8 cellular contexts compared by ENCODE assay signal in the genomic region with DNA sequence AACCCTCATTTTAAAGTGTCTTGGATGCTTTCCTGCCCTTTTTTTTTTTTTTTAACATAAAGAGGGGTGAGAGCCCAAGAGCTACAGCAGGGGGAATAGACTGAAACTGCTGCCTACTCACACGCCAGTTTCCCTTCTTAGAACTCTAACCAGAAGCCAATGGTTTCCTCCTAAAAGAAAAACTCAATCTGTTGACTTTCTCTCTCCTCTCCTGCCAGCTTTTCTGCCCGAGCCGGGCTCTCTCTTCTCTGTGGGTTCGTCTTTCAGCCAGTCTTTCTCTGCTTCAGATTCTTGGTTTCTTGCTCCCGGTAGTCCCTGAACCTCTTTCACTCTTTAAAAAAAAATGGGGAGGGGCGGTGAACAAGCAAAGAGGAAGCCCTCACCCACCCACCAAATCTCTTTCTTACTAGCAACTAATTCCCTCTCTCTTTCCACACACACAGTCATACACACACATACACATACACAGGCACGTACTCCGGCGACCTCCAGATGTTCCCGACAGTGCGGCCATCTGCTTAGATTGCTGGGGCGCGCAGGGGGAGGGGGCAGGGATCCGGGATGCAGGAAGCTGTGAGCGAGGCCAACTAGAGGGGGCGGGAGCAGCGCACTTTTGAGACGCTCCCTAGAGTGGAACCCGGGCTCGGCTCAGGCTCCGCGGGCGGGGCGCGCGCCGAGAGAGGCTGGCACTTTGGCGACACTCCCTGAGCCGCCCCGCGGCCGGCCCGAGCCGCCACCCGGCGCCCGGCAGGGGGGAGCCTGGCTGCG. TPM values are rescaled to one million over a fixed set of nuclear protein-coding genes. Genes with fewer than 3 reads are reported as not detected.
DNase-seq lines count a peak whose midpoint lies in the region; ATAC-seq and TF ChIP-seq lines count a peak whose summit lies in the region.

No MANE protein-coding gene starts in this region.

- intact Hi-C loops in CD14-positive monocyte (cut with micrococcal nuclease) = no loop called here
- intact Hi-C loops in mucosa of descending colon (cut with DNase I, micrococcal nuclease) = no loop called here

- H3K9me3 Mint-ChIP-seq in CD14-positive monocyte (peaks cover 0 to 22% (median 5%) of the 10 kb centered on the region in 7 donors), H9 (peaks cover 13 to 20% of the 10 kb centered on the region in 2 experiments)
- H3K9me3 Mint-ChIP-seq in activated CD8-positive, alpha-beta T cell treated with anti-CD3 and anti-CD28 coated beads, Interleukin-2, amount 10 ng/mL, durations not matched to agents 7 days and 5 days (ENCODE audit: insufficient read depth) = peaks cover 4% of the 10 kb centered on the region
- H3K9me3 Mint-ChIP-seq in stimulated activated naive CD8-positive, alpha-beta T cell treated with anti-CD3 and anti-CD28 coated beads, Interleukin-15, amount 100 ng/mL, for 72 hours = peaks cover 0 to under 1% of the 10 kb centered on the region in 2 donors

- H3K36me3 ChIP-seq in mucosa of descending colon (ENCODE audit: low read depth) = no peaks in the 10 kb centered on the region

- no peak overlapping the region for H3K56ac ChIP-seq in H9 (ENCODE audit: insufficient read length, low read depth, low read length)

- H3K4ac ChIP-seq in H9 (ENCODE audit: low read depth, low read length) = no peak overlapping the region

- H3K27me3 Mint-ChIP-seq in CD14-positive monocyte (ENCODE audit: low read depth in 3 of 3) (peaks cover 69 to 91% (median 87%) of the 10 kb centered on the region in 3 donors), H9 (ENCODE audit: low read depth) (peaks cover 8% of the 10 kb centered on the region)
- peaks cover 54% of the 10 kb centered on the region for H3K27me3 Mint-ChIP-seq in activated CD8-positive, alpha-beta T cell treated with anti-CD3 and anti-CD28 coated beads, Interleukin-2, amount 10 ng/mL, durations not matched to agents 7 days and 5 days (ENCODE audit: low read depth)
- peaks cover 61% of the 10 kb centered on the region for H3K27me3 Mint-ChIP-seq in stimulated activated naive CD8-positive, alpha-beta T cell treated with anti-CD3 and anti-CD28 coated beads, Interleukin-15, amount 100 ng/mL, for 72 hours

- peak; percentile 81 for ATAC-seq in activated CD8-positive, alpha-beta T cell treated with anti-CD3 and anti-CD28 coated beads, Interleukin-2, amount 10 ng/mL, durations not matched to agents 7 days and 5 days
- ATAC-seq in esophagus mucosa = peak; percentile 75
- ATAC-seq in mucosa of descending colon = peak; percentile 81
- peak; percentile 87 for ATAC-seq in stimulated activated naive CD8-positive, alpha-beta T cell treated with anti-CD3 and anti-CD28 coated beads, Interleukin-15, amount 100 ng/mL, for 72 hours
- no peak for ATAC-seq in HG02610 (IDR thresholded peaks at IDR 0.05; ENCODE audit: unreplicated experiment)

- H3K36me3 Mint-ChIP-seq in CD14-positive monocyte = peaks cover 0 to 11% of the 10 kb centered on the region in 2 donors
- H3K36me3 Mint-ChIP-seq in H9 (ENCODE audit: insufficient read depth in 1 of 3, low read depth in 3 of 3) = peaks cover 19 to 32% (median 30%) of the 10 kb centered on the region in 3 experiments
- H3K36me3 Mint-ChIP-seq in activated CD8-positive, alpha-beta T cell treated with anti-CD3 and anti-CD28 coated beads, Interleukin-2, amount 10 ng/mL, durations not matched to agents 7 days and 5 days (ENCODE audit: low read depth) = peaks cover 10% of the 10 kb centered on the region

- H3K79me2 ChIP-seq in H9 (ENCODE audit: insufficient read depth, low read length) = peaks cover 29% of the 10 kb centered on the region; the same call in 1 of the 2 replicates

- H2BK12ac ChIP-seq in H9 (ENCODE audit: insufficient read length, low read depth, low read length) = no peak overlapping the region

- no peak overlapping the region for H2BK20ac ChIP-seq in H9 (ENCODE audit: low read depth, low read length, poor library complexity, severe bottlenecking)

- peaks cover 9% of the 10 kb centered on the region for H3K4me1 Mint-ChIP-seq in CD14-positive monocyte
- peaks cover 55 to 58% of the 10 kb centered on the region in 2 experiments for H3K4me1 Mint-ChIP-seq in H9
- H3K4me1 Mint-ChIP-seq in activated CD8-positive, alpha-beta T cell treated with anti-CD3 and anti-CD28 coated beads, Interleukin-2, amount 10 ng/mL, durations not matched to agents 7 days and 5 days (ENCODE audit: low read depth) = peaks cover 24% of the 10 kb centered on the region
- peaks cover 47% of the 10 kb centered on the region for H3K4me1 Mint-ChIP-seq in stimulated activated naive CD8-positive, alpha-beta T cell treated with anti-CD3 and anti-CD28 coated beads, Interleukin-15, amount 100 ng/mL, for 72 hours

- H2BK120ac ChIP-seq in H9 (ENCODE audit: low read depth, low read length, poor library complexity, severe bottlenecking) = no peak overlapping the region

- no peak overlapping the region for H4K91ac ChIP-seq in H9 (ENCODE audit: insufficient read length, low read depth, low read length)

- no peak overlapping the region; the same call in 1 of the 2 replicates for H2BK15ac ChIP-seq in H9 (ENCODE audit: low read depth, low read length)

- POLR2A ChIA-PET in activated CD8-positive, alpha-beta T cell treated with anti-CD3 and anti-CD28 coated beads, Interleukin-2, amount 10 ng/mL, durations not matched to agents 7 days and 5 days (lab: Charles Lee) = no interaction called here

- H3K23ac ChIP-seq in H9 (ENCODE audit: insufficient read length, low read depth, low read length) = no peak overlapping the region

- H3K18ac ChIP-seq in H9 (ENCODE audit: insufficient read length, low read depth, low read length) = peak overlapping the region; percentile 85

- WGBS in H9 (ENCODE audit: extremely low coverage, insufficient read length, low lambda C conversion rate) = no CpG with 5 or more reads among the region's 38 CpGs

- no peak overlapping the region for H2AFZ ChIP-seq in H9 (ENCODE audit: low read length)

- no peak for TF ChIP-seq CTCF in CD14-positive monocyte (IDR thresholded peaks at IDR 0.05)
- no peak for TF ChIP-seq CTCF in H9 (conservative IDR thresholded peaks at IDR 0.05)
- TF ChIP-seq CTCF in mucosa of descending colon (IDR thresholded peaks at IDR 0.05) = no peak

- H3K27me3 ChIP-seq in H9 (ENCODE audit: insufficient read depth, low read length) = no peaks in the 10 kb centered on the region

- no peak overlapping the region for H3T11ph ChIP-seq in H9 (ENCODE audit: low read length)

- H3K9me3 ChIP-seq in H9 (ENCODE audit: control insufficient read depth, low read depth, low read length) (no peaks in the 10 kb centered on the region), mucosa of descending colon (no peaks in the 10 kb centered on the region)

- no peak for DNase-seq in CD14-positive monocyte (ENCODE audit: low spot score)
- DNase-seq in H9 = peak; percentile 95
- peak; percentile 90 for DNase-seq in NCI-H2227 treated with DMSO at 0.1 percent for 48 hours (lab: John Stamatoyannopoulos, UW)
- peak; percentile 83 for DNase-seq in activated CD8-positive, alpha-beta T cell treated with anti-CD3 and anti-CD28 coated beads, Interleukin-2, amount 10 ng/mL, durations not matched to agents 7 days and 5 days
- DNase-seq in mucosa of descending colon = peak; percentile 85 to 94 (median 93)
- DNase-seq in stimulated activated naive CD8-positive, alpha-beta T cell treated with anti-CD3 and anti-CD28 coated beads, Interleukin-15, amount 100 ng/mL, for 72 hours = peak; percentile 70 to 74

- no peak overlapping the region for H3K27ac ChIP-seq in H9 (ENCODE audit: insufficient read length, low read depth, low read length)

- H4K5ac ChIP-seq in H9 (ENCODE audit: insufficient read length, low read depth, low read length) = no peak overlapping the region

- H3K27ac Mint-ChIP-seq in CD14-positive monocyte (peak overlapping the region in 1 of 7 donors; percentile 41), H9 (peak overlapping the region; percentile 86 to 98 (median 97))
- peak overlapping the region; percentile 93 for H3K27ac Mint-ChIP-seq in activated CD8-positive, alpha-beta T cell treated with anti-CD3 and anti-CD28 coated beads, Interleukin-2, amount 10 ng/mL, durations not matched to agents 7 days and 5 days
- peak overlapping the region; percentile 2 to 29 for H3K27ac Mint-ChIP-seq in stimulated activated naive CD8-positive, alpha-beta T cell treated with anti-CD3 and anti-CD28 coated beads, Interleukin-15, amount 100 ng/mL, for 72 hours

- no peaks in the 10 kb centered on the region for H4K20me1 ChIP-seq in H9 (ENCODE audit: control insufficient read depth, insufficient read depth, insufficient read length)

- H3K4me3 Mint-ChIP-seq in CD14-positive monocyte (peak overlapping the region; percentile 64 to 91), H9 (peak overlapping the region; percentile 80 to 88)
- H3K4me3 Mint-ChIP-seq in activated CD8-positive, alpha-beta T cell treated with anti-CD3 and anti-CD28 coated beads, Interleukin-2, amount 10 ng/mL, durations not matched to agents 7 days and 5 days = peak overlapping the region; percentile 94
- H3K4me3 Mint-ChIP-seq in stimulated activated naive CD8-positive, alpha-beta T cell treated with anti-CD3 and anti-CD28 coated beads, Interleukin-15, amount 100 ng/mL, for 72 hours = peak overlapping the region; percentile 77 to 90

- H3K4me2 ChIP-seq in H9 (ENCODE audit: insufficient read depth, insufficient read length, low read length) = peak overlapping the region; percentile 76

- CTCF ChIA-PET in activated CD8-positive, alpha-beta T cell treated with anti-CD3 and anti-CD28 coated beads, Interleukin-2, amount 10 ng/mL, durations not matched to agents 7 days and 5 days (lab: Charles Lee) = interaction anchor here (0.9 to 1.7 kb wide), 3 partner anchors 9 to 16 kb away, joined by 3 to 12 read pairs (median 4); no protein-coding TSS in a partner anchor

- no peak overlapping the region for H2BK5ac ChIP-seq in H9 (ENCODE audit: insufficient read length, low read length)

- peak overlapping the region; percentile 88; the same call in 1 of the 2 replicates for H3K14ac ChIP-seq in H9 (ENCODE audit: insufficient read depth, low read length)

- H3K4me3 ChIP-seq in mucosa of descending colon = peak overlapping the region; percentile 51

- no peak overlapping the region for H4K8ac ChIP-seq in H9 (replicated peaks; ENCODE audit: insufficient read length, low read depth, low read length)

- H3K4me1 ChIP-seq in H9 (ENCODE audit: insufficient read depth, low read length) (peaks cover 20% of the 10 kb centered on the region; the same call in 1 of the 2 replicates), mucosa of descending colon (ENCODE audit: low read depth) (peaks cover 19% of the 10 kb centered on the region)

- peaks cover 6% of the 10 kb centered on the region for H3K79me1 ChIP-seq in H9 (ENCODE audit: insufficient read depth, low read depth, low read length, poor library complexity, severe bottlenecking)

- peak overlapping the region; percentile 70 for H3K9ac ChIP-seq in H9 (ENCODE audit: extremely low read depth, insufficient read length, low read length)

- no peak overlapping the region for H2AK5ac ChIP-seq in H9 (ENCODE audit: insufficient read length, low read length)

- H3K23me2 ChIP-seq in H9 (ENCODE audit: insufficient read length, low read depth, low read length, poor library complexity, severe bottlenecking) = peaks cover 10% of the 10 kb centered on the region

RNA-seq across cellular contexts. Expression of gene TSKU, which starts 0.4 kb away (rescaled TPM):
- polyA plus RNA-seq in CD14-positive monocyte = not detected
- total RNA-seq in H9 (2021) = 25.4 and 27.4 TPM in 2 replicates
- 1 to 10 TPM; 2.5 TPM for total RNA-seq in activated CD8-positive, alpha-beta T cell treated with anti-CD3 and anti-CD28 coated beads, Interleukin-2, amount 10 ng/mL, durations not matched to agents 7 days and 5 days
- total RNA-seq in esophagus mucosa = 50.7 TPM
- 10 to 100 TPM; 21.5 to 42.9 (median 41.8) TPM for total RNA-seq in mucosa of descending colon
